12 cellular contexts compared by ENCODE assay signal in genomic region chr20:5845686-5846651, GRCh38.
A peak's percentile ranks its signal among the peaks of the same experiment; 100 is the strongest.
DNase-seq lines count a peak whose midpoint lies in the region; ATAC-seq, FAIRE-seq and TF ChIP-seq lines count a peak whose summit lies in the region.
"Had no signal": no experiment of that assay in that cellular context is flagged by ENCODE, and none has a peak within 500 bp of the region (broad histone marks: within the 10 kb centered on the region; RNA-seq: fewer than 3 reads in every experiment).

No MANE protein-coding gene starts in this region.

- H3K27ac ChIP-seq in VCaP (peak overlapping the region; percentile 86), RWPE1 (no peak overlapping the region)

- ATAC-seq in GM21381 (IDR thresholded peaks at IDR 0.05; ENCODE audit: unreplicated experiment), result no peak
- no peak for ATAC-seq in HG02973 (IDR thresholded peaks at IDR 0.05; ENCODE audit: unreplicated experiment)
- ATAC-seq: natural killer cell treated with Interleukin-12 subunit alpha and Interleukin-12 subunit beta and Interleukin-15 and Interleukin-18, amount 100 ng/mL, for 72 hours had no signal

- no peak overlapping the region for H3K4me3 ChIP-seq in AG09309 (ENCODE audit: control insufficient read depth, low read depth, low read length)

- POLR2A ChIA-PET in RWPE1 (lab: Yijun Ruan, JAX; ENCODE audit: low non-redundant PET), result no interaction called here

- peak; percentile 44 for FAIRE-seq in HTR-8/SVneo (lab: Jason Lieb, UNC)
- FAIRE-seq in islet of Langerhans (lab: Jason Lieb, UNC), result peak; percentile 94
- FAIRE-seq: H1 had no signal

- DNase-seq in AG09309 (ENCODE audit: low read depth) (peak; percentile 20), HTR-8/SVneo (ENCODE audit: insufficient read length, low spot score) (no peak), RWPE1 (ENCODE audit: low spot score) (no peak), GM03348 (ENCODE audit: low spot score) (no peak)
- DNase-seq: activated CD4-positive, alpha-beta T cell treated with anti-CD3 and anti-CD28 coated beads, Interleukin-2, amount 50 U/mL, for 1 hour; DND-41 had no signal

- CTCF ChIA-PET in RWPE1 (lab: Yijun Ruan, JAX), result interaction anchor here (0.6 kb wide), 1 partner anchor 285 kb away, joined by 3 read pairs; no protein-coding TSS in a partner anchor

- TF ChIP-seq CTCF in AG09309 (IDR thresholded peaks at IDR 0.05; ENCODE audit: control insufficient read depth, insufficient read depth, low read depth, low read length, missing control alignments), result no peak
- no peak for TF ChIP-seq CTCF in VCaP (conservative IDR thresholded peaks at IDR 0.05)
- TF ChIP-seq CTCF in RWPE1 (conservative IDR thresholded peaks at IDR 0.05; ENCODE audit: low read depth), result no peak
